ENCODE assay signal across 23 cellular contexts in the genomic region with DNA sequence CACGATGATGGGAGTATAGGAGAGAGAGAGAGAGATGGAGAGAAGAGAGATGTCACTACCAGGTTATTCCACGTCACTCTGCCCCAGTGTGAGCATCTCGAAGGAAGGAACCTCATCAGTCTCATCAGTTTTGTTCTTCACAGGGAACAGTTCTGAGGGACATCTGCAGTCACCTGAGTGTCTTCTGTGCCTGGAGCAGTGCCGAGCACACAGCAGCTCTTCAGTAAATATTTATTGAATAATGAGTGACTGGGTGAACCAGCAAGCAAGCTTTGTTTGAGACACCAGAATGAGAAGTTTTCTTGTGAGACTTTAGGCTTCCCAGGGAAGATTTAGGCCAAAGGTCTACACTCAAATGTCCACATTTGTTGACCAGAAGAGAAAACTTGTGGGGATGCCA.
"Had no signal": no experiment of that assay in that cellular context is flagged by ENCODE, and none has a peak within 500 bp of the region (broad histone marks: within the 10 kb centered on the region; RNA-seq: fewer than 3 reads in every experiment).

No MANE protein-coding gene starts in this region.

- H3K27ac Mint-ChIP-seq: naive thymus-derived CD8-positive, alpha-beta T cell; nephron; stimulated activated effector memory CD8-positive, alpha-beta T cell treated with anti-CD3 and anti-CD28 coated beads, Interleukin-12 subunit alpha, Interleukin-12 subunit beta, amount 100 ng/mL, for 72 hours; stimulated activated naive CD8-positive, alpha-beta T cell treated with anti-CD3 and anti-CD28 coated beads, Interleukin-15, Interleukin-2, amounts not matched to agents 100 ng/mL and 50 ng/mL, for 24 hours; type B pancreatic cell had no signal

- H3K4me3 Mint-ChIP-seq: naive thymus-derived CD8-positive, alpha-beta T cell; nephron; neural crest cell; stimulated activated effector memory CD8-positive, alpha-beta T cell treated with anti-CD3 and anti-CD28 coated beads, Interleukin-12 subunit alpha, Interleukin-12 subunit beta, amount 100 ng/mL, for 72 hours; stimulated activated naive CD8-positive, alpha-beta T cell treated with anti-CD3 and anti-CD28 coated beads, Interleukin-15, Interleukin-2, amounts not matched to agents 100 ng/mL and 50 ng/mL, for 24 hours; type B pancreatic cell had no signal

- H3K36me3 Mint-ChIP-seq: stimulated activated effector memory CD8-positive, alpha-beta T cell treated with anti-CD3 and anti-CD28 coated beads, Interleukin-12 subunit alpha, Interleukin-12 subunit beta, amount 100 ng/mL, for 72 hours had no signal

- H3K9me3 ChIP-seq: lower lobe of right lung, pancreas, uterus had no signal

- H3K4me1 ChIP-seq: pancreas, right atrium auricular region, uterus had no signal

- H3K9me3 Mint-ChIP-seq: neural crest cell had no signal

- H3K27ac ChIP-seq: left lung, lower lobe of right lung, pancreas, right atrium auricular region, skin epidermis, tibial nerve, uterus had no signal

- ATAC-seq: left cardiac atrium; left lung; lower lobe of right lung; naive thymus-derived CD8-positive, alpha-beta T cell; pancreas; sciatic nerve; stimulated activated effector memory CD8-positive, alpha-beta T cell treated with anti-CD3 and anti-CD28 coated beads, Interleukin-12 subunit alpha, Interleukin-12 subunit beta, amount 100 ng/mL, for 72 hours had no signal

- DNase-seq: hippocampal formation; kidney glomerular epithelial cell; left cardiac atrium; left lung; lower lobe of right lung; mammary epithelial cell; mesenchymal stem cell; naive thymus-derived CD8-positive, alpha-beta T cell; nucleus accumbens; pancreas; stimulated activated CD4-positive, alpha-beta T cell treated with anti-CD3 and anti-CD28 coated beads, Interleukin-4, amount 100 ng/mL, for 24 hours; stimulated activated naive CD4-positive, alpha-beta T cell; substantia nigra; uterus had no signal

- H3K4me3 ChIP-seq: left lung, lower lobe of right lung, pancreas, right atrium auricular region, skin epidermis, tibial nerve, uterus had no signal

- H3K36me3 ChIP-seq: left lung, lower lobe of right lung, pancreas, right atrium auricular region, tibial nerve, uterus had no signal

- H3K4me1 Mint-ChIP-seq: stimulated activated effector memory CD8-positive, alpha-beta T cell treated with anti-CD3 and anti-CD28 coated beads, Interleukin-12 subunit alpha, Interleukin-12 subunit beta, amount 100 ng/mL, for 72 hours had no signal

- H3K27me3 ChIP-seq: pancreas, right atrium auricular region, uterus had no signal
